In the genomic region with DNA sequence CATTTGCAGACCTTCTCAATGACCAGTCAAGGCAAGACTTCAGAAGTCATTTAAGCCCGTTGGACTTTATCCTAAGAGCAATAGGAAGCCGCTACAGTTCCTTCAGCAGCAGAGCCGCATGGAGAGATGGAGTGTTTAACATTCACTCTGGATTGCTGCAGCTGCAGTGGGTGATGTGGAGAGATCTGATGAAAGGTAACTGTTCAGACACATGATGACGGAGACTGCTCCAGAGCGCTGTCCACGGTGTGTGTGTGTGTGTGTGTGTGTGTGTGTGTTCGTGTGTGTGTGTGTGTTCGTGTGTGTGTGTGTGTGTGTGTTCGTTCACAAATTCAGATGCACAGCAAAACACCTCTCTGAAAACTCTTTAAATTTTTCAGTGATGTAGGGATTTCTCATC, we compare ENCODE assay signal across 24 cellular contexts.
"Had no signal": no experiment of that assay in that cellular context is flagged by ENCODE, and none has a peak within 500 bp of the region (broad histone marks: within the 10 kb centered on the region; RNA-seq: fewer than 3 reads in every experiment).

No MANE protein-coding gene starts in this region.

- H3K27ac Mint-ChIP-seq: natural killer cell treated with Interleukin-12 subunit alpha and Interleukin-12 subunit beta and Interleukin-15 and Interleukin-18, amount 100 ng/mL, for 72 hours; neural progenitor cell; stimulated activated memory B cell treated with anti-CD40 and anti-IgM and Interleukin-4, amounts not matched to agents 10 μg/mL and 1 μg/mL and 100 μg/mL, for 72 hours had no signal

- H3K9me3 ChIP-seq: ovary, thoracic aorta, transverse colon had no signal

- H3K27me3 ChIP-seq: dorsolateral prefrontal cortex, hepatocyte, neural progenitor cell, ovary, stomach, transverse colon had no signal

- ATAC-seq: left cardiac atrium; left ventricle myocardium superior; natural killer cell treated with Interleukin-12 subunit alpha and Interleukin-12 subunit beta and Interleukin-15 and Interleukin-18, amount 100 ng/mL, for 72 hours; right cardiac atrium; stimulated activated memory B cell treated with anti-CD40 and anti-IgM and Interleukin-4, amounts not matched to agents 10 μg/mL and 1 μg/mL and 100 μg/mL, for 72 hours had no signal

- DNase-seq: cortex of kidney; dorsolateral prefrontal cortex; effector CD8-positive, alpha-beta T cell; foreskin melanocyte; head of caudate nucleus; kidney; left cardiac atrium; left ventricle myocardium superior; mesenchymal stem cell; midbrain; nucleus accumbens; ovary; right cardiac atrium; stimulated activated CD4-positive, alpha-beta T cell treated with anti-CD3 and anti-CD28 coated beads, Interleukin-4, amount 100 ng/mL, for 1 hour; stimulated activated CD8-positive, alpha-beta memory T cell treated with anti-CD3 and anti-CD28 coated beads, Interleukin-4, amount 100 ng/mL, for 48 hours; stomach; substantia nigra; transverse colon had no signal

- H3K4me1 ChIP-seq: neural progenitor cell, stomach, transverse colon had no signal

- H3K9ac ChIP-seq: neural progenitor cell had no signal

- H3K27ac ChIP-seq: dorsolateral prefrontal cortex, hepatocyte, neural progenitor cell, ovary, stomach, thoracic aorta, transverse colon had no signal

- H3K36me3 ChIP-seq: neural progenitor cell, ovary, stomach, thoracic aorta, transverse colon had no signal

- H3K4me3 ChIP-seq: dorsolateral prefrontal cortex, hepatocyte, lung, neural progenitor cell, ovary, stomach, thoracic aorta, transverse colon had no signal

- H3K4me2 ChIP-seq: hepatocyte, neural progenitor cell had no signal

- H2AFZ ChIP-seq: hepatocyte, neural progenitor cell had no signal

- FAIRE-seq: kidney had no signal

- H3K79me2 ChIP-seq: hepatocyte had no signal

- H3K4me3 Mint-ChIP-seq: natural killer cell treated with Interleukin-12 subunit alpha and Interleukin-12 subunit beta and Interleukin-15 and Interleukin-18, amount 100 ng/mL, for 72 hours; neural progenitor cell; stimulated activated memory B cell treated with anti-CD40 and anti-IgM and Interleukin-4, amounts not matched to agents 10 μg/mL and 1 μg/mL and 100 μg/mL, for 72 hours had no signal

- H3K4me1 Mint-ChIP-seq: neural progenitor cell; stimulated activated memory B cell treated with anti-CD40 and anti-IgM and Interleukin-4, amounts not matched to agents 10 μg/mL and 1 μg/mL and 100 μg/mL, for 72 hours had no signal
